Comparison of ENCODE assay signal across 8 cellular contexts in genomic region chr4:122826000-122826595, GRCh38. TPM values are rescaled to one million over a fixed set of nuclear protein-coding genes. Genes with fewer than 3 reads are reported as not detected.
DNase-seq lines count a peak whose midpoint lies in the region; ATAC-seq and TF ChIP-seq lines count a peak whose summit lies in the region.

No MANE protein-coding gene starts in this region.

- CTCF ChIA-PET in CD8-positive, alpha-beta memory T cell (lab: Charles Lee): interaction anchor here (0.5 kb wide), 1 partner anchor 381 kb away, joined by 3 read pairs; no protein-coding TSS in a partner anchor

- no peak for ATAC-seq in HG02623 (IDR thresholded peaks at IDR 0.05; ENCODE audit: unreplicated experiment)

- H3K27me3 Mint-ChIP-seq in CD8-positive, alpha-beta memory T cell: peaks cover 46 to 70% of the 10 kb centered on the region in 2 donors

- no peak overlapping the region for H3K27ac ChIP-seq in CD8-positive, alpha-beta memory T cell (ENCODE audit: low read depth, low read length)
- H3K27ac ChIP-seq in Peyer's patch (peak overlapping the region; percentile 65 to 88 (median 72)), esophagus muscularis mucosa (replicated peaks in 1 of 4) (peak overlapping the region; percentile 90 to 94 (median 92)), ovary (peak overlapping the region; percentile 96 to 98)

- H3K4me3 ChIP-seq in CD8-positive, alpha-beta memory T cell (ENCODE audit: low read length): no peak overlapping the region
- peak overlapping the region; percentile 44 to 67 (median 59) for H3K4me3 ChIP-seq in Peyer's patch
- peak overlapping the region; percentile 66 to 89 (median 78) for H3K4me3 ChIP-seq in esophagus muscularis mucosa
- peak overlapping the region; percentile 77 for H3K4me3 ChIP-seq in ovary

- POLR2A ChIA-PET in CD8-positive, alpha-beta memory T cell (lab: Charles Lee): no interaction called here

- in situ Hi-C loops in GM13976 (cut with MboI; ENCODE audit: low sequenced_read_pairs, unreplicated experiment): no loop called here

- no peaks in the 10 kb centered on the region for H3K9me3 ChIP-seq in CD8-positive, alpha-beta memory T cell (ENCODE audit: low read length)
- H3K9me3 ChIP-seq in Peyer's patch (no peaks in the 10 kb centered on the region), esophagus muscularis mucosa (no peaks in the 10 kb centered on the region), ovary (no peaks in the 10 kb centered on the region)

- no peaks in the 10 kb centered on the region for H3K9me3 Mint-ChIP-seq in CD8-positive, alpha-beta memory T cell

- H3K27ac Mint-ChIP-seq in CD8-positive, alpha-beta memory T cell: no peak overlapping the region

- H3K4me1 Mint-ChIP-seq in CD8-positive, alpha-beta memory T cell: peaks cover 10 to 21% (median 15%) of the 10 kb centered on the region in 3 donors

- peak overlapping the region; percentile 14 to 87 (median 65) for H3K4me3 Mint-ChIP-seq in CD8-positive, alpha-beta memory T cell

- H3K27me3 ChIP-seq in CD8-positive, alpha-beta memory T cell (ENCODE audit: insufficient read depth, low read length, poor library complexity, severe bottlenecking): peaks cover 18% of the 10 kb centered on the region
- peaks cover 0 to 17% of the 10 kb centered on the region in 2 donors for H3K27me3 ChIP-seq in Peyer's patch
- H3K27me3 ChIP-seq in esophagus muscularis mucosa: no peaks in the 10 kb centered on the region
- H3K27me3 ChIP-seq in ovary: no peaks in the 10 kb centered on the region

- no peaks in the 10 kb centered on the region for H3K36me3 ChIP-seq in CD8-positive, alpha-beta memory T cell (ENCODE audit: insufficient read depth, low read length)
- H3K36me3 ChIP-seq in Peyer's patch (no peaks in the 10 kb centered on the region), esophagus muscularis mucosa (no peaks in the 10 kb centered on the region), ovary (no peaks in the 10 kb centered on the region)

- TF ChIP-seq CTCF in Peyer's patch (IDR thresholded peaks at IDR 0.05) (no peak), esophagus muscularis mucosa (IDR thresholded peaks at IDR 0.05) (no peak), ovary (IDR thresholded peaks at IDR 0.05) (no peak), GM13976 (IDR thresholded peaks at IDR 0.05; ENCODE audit: borderline replicate concordance, control extremely low read depth, extremely low read depth, insufficient read depth, missing control alignments) (no peak)

- no peak for DNase-seq in CD8-positive, alpha-beta memory T cell
- DNase-seq in Peyer's patch (no peak), esophagus muscularis mucosa (ENCODE audit: extremely low spot score) (no peak), ovary (no peak), germinal center (ENCODE audit: low spot score) (no peak), GM13976 (ENCODE audit: low spot score) (no peak), DMS153 (lab: John Stamatoyannopoulos, UW) (no peak)

- H3K4me1 ChIP-seq in CD8-positive, alpha-beta memory T cell (ENCODE audit: insufficient read depth, low read length): peaks cover 8% of the 10 kb centered on the region
- peaks cover 0 to 7% (median 0%) of the 10 kb centered on the region in 4 donors for H3K4me1 ChIP-seq in Peyer's patch
- H3K4me1 ChIP-seq in esophagus muscularis mucosa: peaks cover 3 to 42% (median 37%) of the 10 kb centered on the region in 4 donors
- H3K4me1 ChIP-seq in ovary (ENCODE audit: insufficient read depth): peaks cover 6% of the 10 kb centered on the region

- intact Hi-C loops in esophagus muscularis mucosa (cut with DNase I): loop anchor here (5.0 kb wide), 1 partner anchor 96 kb away; the partner anchor contains the start of gene NUDT6
- intact Hi-C loops in ovary (cut with DNase I): loop anchor here in 1 of 4 donors (5.0 kb wide), 1 partner anchor 96 kb away; the partner anchor contains the start of gene NUDT6

- TF ChIP-seq EP300 in esophagus muscularis mucosa (IDR thresholded peaks at IDR 0.05) (no peak), ovary (IDR thresholded peaks at IDR 0.05) (no peak)

- WGBS in esophagus muscularis mucosa: 29% methylated on average over 22 of the region's 23 CpGs
- 8 to 11% (median 10%) methylated on average over 23 of the region's 23 CpGs for WGBS in ovary, 3 donors

- H3K36me3 Mint-ChIP-seq in CD8-positive, alpha-beta memory T cell: no peaks in the 10 kb centered on the region

- TF ChIP-seq POLR2A in Peyer's patch (IDR thresholded peaks at IDR 0.05) (no peak), esophagus muscularis mucosa (IDR thresholded peaks at IDR 0.05; ENCODE audit: low read depth) (no peak), ovary (IDR thresholded peaks at IDR 0.05) (no peak)

RNA-seq across cellular contexts. Expression of gene FGF2, which starts 0.5 kb away (rescaled TPM):
- total RNA-seq in CD8-positive, alpha-beta memory T cell: 1 to 10 TPM; 1.5 to 1.7 TPM
- not detected for polyA plus RNA-seq in CD8-positive, alpha-beta memory T cell
- total RNA-seq in Peyer's patch (1 to 10 TPM; 1.0 to 5.8 (median 2.1) TPM), esophagus muscularis mucosa (10 to 100 TPM; 27.0 to 46.4 (median 32.1) TPM), ovary (10 to 100 TPM; 11.7 to 36.0 (median 31.7) TPM)
- polyA plus RNA-seq in ovary: 1 to 10 TPM; 7.4 to 9.4 TPM
